Comparison of ENCODE assay signal across 19 cellular contexts in the genomic region with DNA sequence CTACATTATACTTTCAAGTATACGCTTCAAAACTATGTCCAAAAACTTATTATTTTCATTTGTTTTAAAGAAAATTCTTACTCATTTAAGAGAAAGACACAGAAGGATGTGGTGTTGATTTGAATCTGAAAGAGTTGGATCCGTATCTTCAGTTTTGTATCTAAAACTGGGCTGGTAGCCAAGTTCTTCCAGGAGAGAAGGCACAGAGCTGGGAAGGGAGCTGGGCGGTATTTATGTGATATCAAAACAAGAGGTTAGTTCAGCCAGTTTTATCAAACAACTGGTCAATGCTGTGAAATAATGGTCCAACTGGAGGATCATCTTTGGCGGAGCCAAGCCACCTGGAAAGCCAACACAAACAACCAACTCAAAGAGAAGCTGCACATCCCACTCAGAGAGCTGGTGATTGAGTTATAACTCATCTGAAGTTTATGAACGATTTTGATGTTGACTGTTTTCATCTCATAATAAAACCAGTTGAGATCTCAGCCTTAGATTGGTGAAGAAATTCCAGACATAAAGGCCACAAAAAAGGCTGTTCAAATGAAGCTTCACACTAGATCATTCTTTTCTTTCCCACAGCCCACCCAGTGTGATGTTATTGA.
"Had no signal": no experiment of that assay in that cellular context is flagged by ENCODE, and none has a peak within 500 bp of the region (broad histone marks: within the 10 kb centered on the region; RNA-seq: fewer than 3 reads in every experiment).

No MANE protein-coding gene starts in this region.

- H3K4me3 ChIP-seq: ascending aorta, breast epithelium, lower lobe of right lung, upper lobe of right lung had no signal

- DNase-seq: activated CD4-positive, alpha-beta T cell treated with anti-CD3 and anti-CD28 coated beads for 1 hour; activated CD8-positive, alpha-beta memory T cell treated with anti-CD3 and anti-CD28 coated beads for 24 hours; activated CD8-positive, alpha-beta memory T cell treated with anti-CD3 and anti-CD28 coated beads, Interleukin-2, amount 50 U/mL, for 48 hours; activated effector memory CD4-positive, alpha-beta T cell treated with anti-CD3 and anti-CD28 coated beads, Interleukin-2, amount 50 U/mL, for 16 hours; activated naive CD4-positive, alpha-beta T cell treated with anti-CD3 and anti-CD28 coated beads, Interleukin-2, amount 50 U/mL, for 16 hours; activated T-cell treated with anti-CD3 and anti-CD28 coated beads, Interleukin-2, amount 50 U/mL, for 72 hours; effector memory CD4-positive, alpha-beta T cell; foreskin melanocyte; glutamatergic neuron; hippocampal formation; islet precursor cell; lower lobe of right lung; occipital lobe; retina; stimulated activated naive B cell treated with anti-CD40 and anti-IgM and Interleukin-4, amounts not matched to agents 10 μg/mL and 1 μg/mL and 100 μg/mL, for 72 hours; upper lobe of right lung; WERI-Rb-1 had no signal

- ATAC-seq: activated T-cell treated with anti-CD3 and anti-CD28 coated beads, Interleukin-2, amount 50 U/mL, for 72 hours; lower lobe of right lung; stimulated activated naive B cell treated with anti-CD40 and anti-IgM and Interleukin-4, amounts not matched to agents 10 μg/mL and 1 μg/mL and 100 μg/mL, for 72 hours; upper lobe of right lung had no signal
